12 cellular contexts compared by ENCODE assay signal in genomic region chr11:55826919-55827318, GRCh38. TPM values are rescaled to one million over a fixed set of nuclear protein-coding genes. Genes with fewer than 3 reads are reported as not detected.
"Had no signal": no experiment of that assay in that cellular context is flagged by ENCODE, and none has a peak within 500 bp of the region (broad histone marks: within the 10 kb centered on the region; RNA-seq: fewer than 3 reads in every experiment).

OR5L2 (plus strand) TSS chr11:55827219; CDS start chr11:55827219, 0 bp downstream.

- DNase-seq: GM23248, GOT3, H7, H9, HCEC 1CT, HFFc6 had no signal

- H3K9me3 ChIP-seq: HAP-1 had no signal

- H3K4me2 ChIP-seq: GM23338 had no signal

- H3K9ac ChIP-seq: GM23248 had no signal

- ATAC-seq: GM23338, HCT116 had no signal

- H3K27ac ChIP-seq: GM23248 had no signal

- H3K4me1 ChIP-seq: HAP-1 had no signal

- H3K36me3 ChIP-seq: HAP-1 had no signal

- H2AFZ ChIP-seq: GM23248, GM23338 had no signal

- FAIRE-seq: H1, H54 had no signal

- H3K4me3 ChIP-seq: GM23248, GM23338, HAP-1 had no signal

RNA-seq across cellular contexts. Expression of gene OR5L2, which starts in this region (rescaled TPM):
- total RNA-seq: GM23248, GM23338, H1, H4, H7, H9, HFFc6 had no signal
- polyA plus RNA-seq: GM23248, GM23338, H1 had no signal
